Comparison of ENCODE assay signal across 18 cellular contexts in the genomic region with DNA sequence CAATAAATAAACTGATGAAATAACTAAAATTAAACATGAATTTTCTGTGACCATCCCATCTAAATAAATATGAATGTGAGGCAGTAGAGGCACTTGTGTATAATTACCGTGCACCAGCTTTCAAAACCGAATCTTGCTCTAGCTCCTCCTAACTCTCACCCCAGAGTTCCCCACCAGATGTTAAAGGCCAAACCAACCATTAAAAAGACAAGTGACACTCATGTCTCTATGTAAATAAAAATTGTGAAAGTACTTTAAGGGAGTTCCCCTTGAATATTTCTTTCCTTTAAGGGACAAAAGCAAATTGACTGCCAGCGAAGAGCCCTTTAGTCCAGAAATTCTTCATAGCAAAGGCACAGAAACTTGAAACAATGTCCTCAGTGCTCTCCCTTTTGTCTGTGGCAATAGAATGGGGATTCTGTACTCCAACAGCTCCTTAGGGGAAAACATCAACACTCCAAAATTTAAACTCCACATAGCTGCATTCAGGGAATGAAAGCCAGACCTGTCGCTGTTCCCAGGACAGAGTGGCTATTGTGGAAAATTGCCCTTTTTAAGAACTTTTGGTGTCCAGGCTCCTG.
DNase-seq lines count a peak whose midpoint lies in the region; ATAC-seq and TF ChIP-seq lines count a peak whose summit lies in the region.
"Had no signal": no experiment of that assay in that cellular context is flagged by ENCODE, and none has a peak within 500 bp of the region (broad histone marks: within the 10 kb centered on the region; RNA-seq: fewer than 3 reads in every experiment).

No MANE protein-coding gene starts in this region.

- CTCF ChIA-PET in GM10248 (lab: Yijun Ruan, JAX) = interaction anchor here (1.1 to 1.9 kb wide), 2 partner anchors 13 to 335 kb away, joined by 3 to 5 read pairs; no protein-coding TSS in a partner anchor

- ATAC-seq in GM19351 (IDR thresholded peaks at IDR 0.05; ENCODE audit: unreplicated experiment) = peak; percentile 82
- ATAC-seq in HG02759 (IDR thresholded peaks at IDR 0.05; ENCODE audit: unreplicated experiment) = peak; percentile 90
- peak; percentile 96 for ATAC-seq in HG03460 (IDR thresholded peaks at IDR 0.05; ENCODE audit: unreplicated experiment)
- no peak for ATAC-seq in left cardiac atrium

- intact Hi-C loops in left cardiac atrium (cut with DNase I) = no loop called here

- DNase-seq in GM10248 (ENCODE audit: extremely low spot score) (peak; percentile 34), foreskin fibroblast (no peak), SKM-1 treated with dmso at 0.1 percent for 144 hours (lab: John Stamatoyannopoulos, UW; ENCODE audit: unreplicated experiment) (no peak), left cardiac atrium (no peak), T-helper 2 cell (no peak)
- DNase-seq: activated CD4-positive, alpha-beta T cell treated with anti-CD3 and anti-CD28 coated beads for 1 hour; activated effector memory CD4-positive, alpha-beta T cell treated with anti-CD3 and anti-CD28 coated beads, Interleukin-2, amount 50 U/mL, for 16 hours; GOT3; immature natural killer cell; KBM-7; naive B cell; NCI-H524; SIG-M5; small intestine had no signal

- POLR2A ChIA-PET in GM10248 (lab: Yijun Ruan, JAX) = no interaction called here

- no peak overlapping the region for H3K4me3 ChIP-seq in foreskin fibroblast (ENCODE audit: low read depth in 1 of 2, low read length in 2 of 2)
- H3K4me3 ChIP-seq: esophagus muscularis mucosa had no signal

- TF ChIP-seq CTCF in GM10248 (IDR thresholded peaks at IDR 0.05; ENCODE audit: control extremely low read depth, extremely low read depth, low read depth, missing control alignments) (no peak), foreskin fibroblast (IDR thresholded peaks at IDR 0.05; ENCODE audit: low read depth, low read length) (no peak)

Comparison
In these comparisons a context has a peak if more than half of its experiments do, and no peak if none do; other contexts are left out.
1. ATAC-seq: peak in GM19351 (single experiment), HG02759 (single experiment) and HG03460 (single experiment); none in left cardiac atrium (0 of 2).